ENCODE assay signal across 1 cellular context in genomic region chr11:65857500-65858353, GRCh38.
TF ChIP-seq lines count a peak whose summit lies in the region.

Gene CFL1, minus strand, starts transcription at chr11:65858180. Its CDS starts 81 bp downstream, at chr11:65858099.

TF ChIP-seq in WTC11, 78 proteins besides CTCF, POLR2A, EP300 and RAD21 (continued from another document):
- TF ChIP-seq, protein P1, sequence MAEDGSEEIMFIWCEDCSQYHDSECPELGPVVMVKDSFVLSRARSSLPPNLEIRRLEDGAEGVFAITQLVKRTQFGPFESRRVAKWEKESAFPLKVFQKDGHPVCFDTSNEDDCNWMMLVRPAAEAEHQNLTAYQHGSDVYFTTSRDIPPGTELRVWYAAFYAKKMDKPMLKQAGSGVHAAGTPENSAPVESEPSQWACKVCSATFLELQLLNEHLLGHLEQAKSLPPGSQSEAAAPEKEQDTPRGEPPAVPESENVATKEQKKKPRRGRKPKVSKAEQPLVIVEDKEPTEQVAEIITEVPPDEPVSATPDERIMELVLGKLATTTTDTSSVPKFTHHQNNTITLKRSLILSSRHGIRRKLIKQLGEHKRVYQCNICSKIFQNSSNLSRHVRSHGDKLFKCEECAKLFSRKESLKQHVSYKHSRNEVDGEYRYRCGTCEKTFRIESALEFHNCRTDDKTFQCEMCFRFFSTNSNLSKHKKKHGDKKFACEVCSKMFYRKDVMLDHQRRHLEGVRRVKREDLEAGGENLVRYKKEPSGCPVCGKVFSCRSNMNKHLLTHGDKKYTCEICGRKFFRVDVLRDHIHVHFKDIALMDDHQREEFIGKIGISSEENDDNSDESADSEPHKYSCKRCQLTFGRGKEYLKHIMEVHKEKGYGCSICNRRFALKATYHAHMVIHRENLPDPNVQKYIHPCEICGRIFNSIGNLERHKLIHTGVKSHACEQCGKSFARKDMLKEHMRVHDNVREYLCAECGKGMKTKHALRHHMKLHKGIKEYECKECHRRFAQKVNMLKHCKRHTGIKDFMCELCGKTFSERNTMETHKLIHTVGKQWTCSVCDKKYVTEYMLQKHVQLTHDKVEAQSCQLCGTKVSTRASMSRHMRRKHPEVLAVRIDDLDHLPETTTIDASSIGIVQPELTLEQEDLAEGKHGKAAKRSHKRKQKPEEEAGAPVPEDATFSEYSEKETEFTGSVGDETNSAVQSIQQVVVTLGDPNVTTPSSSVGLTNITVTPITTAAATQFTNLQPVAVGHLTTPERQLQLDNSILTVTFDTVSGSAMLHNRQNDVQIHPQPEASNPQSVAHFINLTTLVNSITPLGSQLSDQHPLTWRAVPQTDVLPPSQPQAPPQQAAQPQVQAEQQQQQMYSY (CRISPR knock-in tag; IDR thresholded peaks at IDR 0.05), result no peak
- TF ChIP-seq CDX4 (CRISPR knock-in tag; IDR thresholded peaks at IDR 0.05; ENCODE audit: borderline replicate concordance) (no peak), ZNF416 (CRISPR knock-in tag; IDR thresholded peaks at IDR 0.05) (peak; percentile 84; the same call in 1 of the 2 replicates), SMAD4 (CRISPR knock-in tag; IDR thresholded peaks at IDR 0.05) (peak; percentile 59; the same call in 1 of the 2 replicates), ZNF423 (CRISPR knock-in tag; IDR thresholded peaks at IDR 0.05) (no peak), ZNF138 (CRISPR knock-in tag; conservative IDR thresholded peaks at IDR 0.05) (no peak), NFATC4 (CRISPR knock-in tag; IDR thresholded peaks at IDR 0.05) (peak; percentile 72; the same call in 1 of the 2 replicates), NR3C1 (CRISPR knock-in tag; conservative IDR thresholded peaks at IDR 0.05; ENCODE audit: low read depth) (0 out of 2 replicates have a peak, but pooled peaks have one; percentile 69), JAZF1 (CRISPR knock-in tag; IDR thresholded peaks at IDR 0.05) (no peak), ATF1 (CRISPR knock-in tag; IDR thresholded peaks at IDR 0.05) (no peak), E2F1 (CRISPR knock-in tag; IDR thresholded peaks at IDR 0.05) (no peak), NR1H2 (CRISPR knock-in tag; IDR thresholded peaks at IDR 0.05) (no peak), ATF2 (CRISPR knock-in tag; IDR thresholded peaks at IDR 0.05; ENCODE audit: borderline replicate concordance, low read depth) (no peak), FOXP1 (CRISPR knock-in tag; IDR thresholded peaks at IDR 0.05; ENCODE audit: borderline replicate concordance) (peak; percentile 32; the same call in 1 of the 2 replicates), ZNF671 (CRISPR knock-in tag; IDR thresholded peaks at IDR 0.05) (no peak)
- TF ChIP-seq, protein P2, sequence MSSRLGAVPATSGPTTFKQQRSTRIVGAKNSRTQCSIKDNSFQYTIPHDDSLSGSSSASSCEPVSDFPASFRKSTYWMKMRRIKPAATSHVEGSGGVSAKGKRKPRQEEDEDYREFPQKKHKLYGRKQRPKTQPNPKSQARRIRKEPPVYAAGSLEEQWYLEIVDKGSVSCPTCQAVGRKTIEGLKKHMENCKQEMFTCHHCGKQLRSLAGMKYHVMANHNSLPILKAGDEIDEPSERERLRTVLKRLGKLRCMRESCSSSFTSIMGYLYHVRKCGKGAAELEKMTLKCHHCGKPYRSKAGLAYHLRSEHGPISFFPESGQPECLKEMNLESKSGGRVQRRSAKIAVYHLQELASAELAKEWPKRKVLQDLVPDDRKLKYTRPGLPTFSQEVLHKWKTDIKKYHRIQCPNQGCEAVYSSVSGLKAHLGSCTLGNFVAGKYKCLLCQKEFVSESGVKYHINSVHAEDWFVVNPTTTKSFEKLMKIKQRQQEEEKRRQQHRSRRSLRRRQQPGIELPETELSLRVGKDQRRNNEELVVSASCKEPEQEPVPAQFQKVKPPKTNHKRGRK (CRISPR knock-in tag; IDR thresholded peaks at IDR 0.05; ENCODE audit: borderline replicate concordance), result no peak
- TF ChIP-seq, protein P3, sequence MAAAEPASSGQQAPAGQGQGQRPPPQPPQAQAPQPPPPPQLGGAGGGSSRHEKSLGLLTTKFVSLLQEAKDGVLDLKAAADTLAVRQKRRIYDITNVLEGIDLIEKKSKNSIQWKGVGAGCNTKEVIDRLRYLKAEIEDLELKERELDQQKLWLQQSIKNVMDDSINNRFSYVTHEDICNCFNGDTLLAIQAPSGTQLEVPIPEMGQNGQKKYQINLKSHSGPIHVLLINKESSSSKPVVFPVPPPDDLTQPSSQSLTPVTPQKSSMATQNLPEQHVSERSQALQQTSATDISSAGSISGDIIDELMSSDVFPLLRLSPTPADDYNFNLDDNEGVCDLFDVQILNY (CRISPR knock-in tag; IDR thresholded peaks at IDR 0.05), result peak; percentile 94
- TF ChIP-seq, protein P4, sequence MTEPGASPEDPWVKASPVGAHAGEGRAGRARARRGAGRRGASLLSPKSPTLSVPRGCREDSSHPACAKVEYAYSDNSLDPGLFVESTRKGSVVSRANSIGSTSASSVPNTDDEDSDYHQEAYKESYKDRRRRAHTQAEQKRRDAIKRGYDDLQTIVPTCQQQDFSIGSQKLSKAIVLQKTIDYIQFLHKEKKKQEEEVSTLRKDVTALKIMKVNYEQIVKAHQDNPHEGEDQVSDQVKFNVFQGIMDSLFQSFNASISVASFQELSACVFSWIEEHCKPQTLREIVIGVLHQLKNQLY (CRISPR knock-in tag; IDR thresholded peaks at IDR 0.05), result no peak
- TF ChIP-seq, protein P5, sequence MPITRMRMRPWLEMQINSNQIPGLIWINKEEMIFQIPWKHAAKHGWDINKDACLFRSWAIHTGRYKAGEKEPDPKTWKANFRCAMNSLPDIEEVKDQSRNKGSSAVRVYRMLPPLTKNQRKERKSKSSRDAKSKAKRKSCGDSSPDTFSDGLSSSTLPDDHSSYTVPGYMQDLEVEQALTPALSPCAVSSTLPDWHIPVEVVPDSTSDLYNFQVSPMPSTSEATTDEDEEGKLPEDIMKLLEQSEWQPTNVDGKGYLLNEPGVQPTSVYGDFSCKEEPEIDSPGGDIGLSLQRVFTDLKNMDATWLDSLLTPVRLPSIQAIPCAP (CRISPR knock-in tag; IDR thresholded peaks at IDR 0.05), result 0 out of 2 replicates have a peak, but pooled peaks have one; percentile 54
